ENCODE assay signal across 15 cellular contexts in genomic region chr3:178169421-178169820, GRCh38.
DNase-seq lines count a peak whose midpoint lies in the region; ATAC-seq, FAIRE-seq and TF ChIP-seq lines count a peak whose summit lies in the region.
"Had no signal": no experiment of that assay in that cellular context is flagged by ENCODE, and none has a peak within 500 bp of the region (broad histone marks: within the 10 kb centered on the region; RNA-seq: fewer than 3 reads in every experiment).

No MANE protein-coding gene starts in this region.

- no peaks in the 10 kb centered on the region for H3K4me1 Mint-ChIP-seq in CD14-positive monocyte
- H3K4me1 Mint-ChIP-seq in neural progenitor cell, result no peaks in the 10 kb centered on the region
- H3K4me1 Mint-ChIP-seq: IgD-negative memory B cell had no signal

- no TSS peak for BruUV-seq in K562 (replicated peaks; lab: Mats Ljungman, UMichigan)

- H3K4me2 ChIP-seq in K562 (ENCODE audit: insufficient read depth, low read length) (no peak overlapping the region), neural progenitor cell (no peak overlapping the region)
- H3K4me2 ChIP-seq: BLaER1 had no signal

- H3K36me3 Mint-ChIP-seq in CD14-positive monocyte (no peaks in the 10 kb centered on the region), neural progenitor cell (no peaks in the 10 kb centered on the region)
- H3K36me3 Mint-ChIP-seq: IgD-negative memory B cell had no signal

- H3K4me3 ChIP-seq in RWPE2 (ENCODE audit: severe bottlenecking) (no peak overlapping the region), K562 (no peak overlapping the region), fibroblast of the aortic adventitia (ENCODE audit: low read depth, low read length) (no peak overlapping the region), neural progenitor cell (no peak overlapping the region)
- H3K4me3 ChIP-seq: BLaER1 had no signal

- H4K20me1 ChIP-seq in K562 (replicated peaks; ENCODE audit: control insufficient read depth, insufficient read depth, low read length), result no peaks in the 10 kb centered on the region
- H4K20me1 ChIP-seq in neural progenitor cell (ENCODE audit: low read depth), result no peaks in the 10 kb centered on the region
- H4K20me1 ChIP-seq: BLaER1 had no signal

- H3K79me2 ChIP-seq in K562 (ENCODE audit: control insufficient read depth, insufficient read depth, low read length) (no peaks in the 10 kb centered on the region), neural progenitor cell (ENCODE audit: low read depth) (no peaks in the 10 kb centered on the region)

- no peak for TF ChIP-seq POLR2A in K562 (conservative IDR thresholded peaks at IDR 0.05)

- H3K27ac ChIP-seq in RWPE2 (ENCODE audit: poor library complexity, severe bottlenecking) (peak overlapping the region; percentile 81), K562 (ENCODE audit: extremely low read depth, low read depth, low read length) (no peak overlapping the region; the same call in 2 of the 3 replicates), neural progenitor cell (no peak overlapping the region)
- H3K27ac ChIP-seq: BLaER1 had no signal

- H3K9me3 Mint-ChIP-seq in CD14-positive monocyte, result peaks cover 0 to 3% (median 0%) of the 10 kb centered on the region in 7 donors
- H3K9me3 Mint-ChIP-seq in neural progenitor cell, result peaks cover 9% of the 10 kb centered on the region
- H3K9me3 Mint-ChIP-seq: CD4-positive, alpha-beta T cell; H9; IgD-negative memory B cell had no signal

- H3K9ac ChIP-seq in K562 (ENCODE audit: insufficient read depth in 1 of 2, low read depth in 2 of 2, low read length in 2 of 2), result no peak overlapping the region
- no peak overlapping the region for H3K9ac ChIP-seq in neural progenitor cell
- H3K9ac ChIP-seq: BLaER1 had no signal

- H3K36me3 ChIP-seq in RWPE2 (ENCODE audit: low read depth), result no peaks in the 10 kb centered on the region
- H3K36me3 ChIP-seq in K562 (ENCODE audit: control insufficient read depth, insufficient read depth, low read length), result no peaks in the 10 kb centered on the region
- H3K36me3 ChIP-seq in neural progenitor cell, result no peaks in the 10 kb centered on the region
- H3K36me3 ChIP-seq: BLaER1 had no signal

- no peaks in the 10 kb centered on the region for H3F3A ChIP-seq in neural progenitor cell (ENCODE audit: low read depth)

- no peak for ATAC-seq in RWPE2 (ENCODE audit: low read depth)
- no peak for ATAC-seq in K562

- H3K27me3 Mint-ChIP-seq in CD14-positive monocyte (ENCODE audit: low read depth in 3 of 3), result peaks cover 0 to 1% (median 0%) of the 10 kb centered on the region in 3 donors
- no peaks in the 10 kb centered on the region for H3K27me3 Mint-ChIP-seq in neural progenitor cell (ENCODE audit: insufficient read depth, low read depth)
- H3K27me3 Mint-ChIP-seq: CD4-positive, alpha-beta T cell; IgD-negative memory B cell had no signal

- no peak overlapping the region for H3K27ac Mint-ChIP-seq in CD14-positive monocyte
- H3K27ac Mint-ChIP-seq in neural progenitor cell, result no peak overlapping the region
- H3K27ac Mint-ChIP-seq: CD4-positive, alpha-beta T cell; H9; IgD-negative memory B cell had no signal

- no peak overlapping the region for H3K4me3 Mint-ChIP-seq in CD14-positive monocyte
- H3K4me3 Mint-ChIP-seq in neural progenitor cell, result no peak overlapping the region
- H3K4me3 Mint-ChIP-seq: CD4-positive, alpha-beta T cell; H9; IgD-negative memory B cell had no signal

- H3K9me1 ChIP-seq in K562 (ENCODE audit: control insufficient read depth, insufficient read depth, low read length), result no peaks in the 10 kb centered on the region

- H3K4me1 ChIP-seq in RWPE2 (ENCODE audit: insufficient read depth, poor library complexity, severe bottlenecking) (peaks cover 17% of the 10 kb centered on the region), K562 (replicated peaks in 1 of 2; ENCODE audit: control insufficient read depth in 2 of 2, insufficient read depth in 2 of 2, low read length in 2 of 2) (peaks cover 0 to 9% of the 10 kb centered on the region in 2 experiments; a peak in 3 of 5 replicates), neural progenitor cell (no peaks in the 10 kb centered on the region)

- no peak for TF ChIP-seq RAD21 in K562 (CRISPR knock-in tag; conservative IDR thresholded peaks at IDR 0.05 in 1 of 2, IDR thresholded peaks at IDR 0.05 in 1 of 2)

- WGBS in K562 (ENCODE audit: insufficient coverage, low coverage, missing lambda C conversion rate), result 32% methylated on average over 2 of the region's 2 CpGs

- FAIRE-seq in K562 (lab: Jason Lieb, UNC), result no peak
- FAIRE-seq: GM18507 had no signal

- no peak for TF ChIP-seq CTCF in RWPE2 (IDR thresholded peaks at IDR 0.05; ENCODE audit: poor library complexity, severe bottlenecking)
- TF ChIP-seq CTCF in K562 (IDR thresholded peaks at IDR 0.05 in 2 of 3, conservative IDR thresholded peaks at IDR 0.05 in 1 of 3; ENCODE audit: insufficient read depth in 2 of 3, low read depth in 1 of 3, low read length in 3 of 3), result no peak
- TF ChIP-seq CTCF in fibroblast of the aortic adventitia (IDR thresholded peaks at IDR 0.05; ENCODE audit: insufficient read depth, low read length), result no peak
- no peak for TF ChIP-seq CTCF in CD14-positive monocyte (IDR thresholded peaks at IDR 0.05)
- TF ChIP-seq CTCF in neural progenitor cell (IDR thresholded peaks at IDR 0.05), result no peak

- DNase-seq in RWPE2 (ENCODE audit: low spot score) (no peak), K562 (ENCODE audit: extremely low read depth in 1 of 4, low spot score in 3 of 4) (no peak), fibroblast of the aortic adventitia (ENCODE audit: low read depth) (peak; percentile 19), CD14-positive monocyte (ENCODE audit: low spot score) (no peak), neural progenitor cell (ENCODE audit: low spot score) (no peak)
- no peak for DNase-seq in stimulated activated CD4-positive, alpha-beta T cell treated with anti-CD3 and anti-CD28 coated beads, Interleukin-15, amount 100 ng/mL, for 24 hours
- DNase-seq: AML-193; Calu3; CD4-positive, alpha-beta T cell; DMS 273 treated with DMSO at 0.1 percent for 48 hours; GOT3; H9 had no signal

- H3K9me3 ChIP-seq in RWPE2 (ENCODE audit: severe bottlenecking) (no peaks in the 10 kb centered on the region), K562 (replicated peaks; ENCODE audit: control insufficient read depth, insufficient read depth, low read depth, low read length) (no peaks in the 10 kb centered on the region), neural progenitor cell (ENCODE audit: low read depth) (no peaks in the 10 kb centered on the region)
- H3K9me3 ChIP-seq: BLaER1 had no signal

- in situ Hi-C loops in K562 (cut with MboI), result no loop called here

- intact Hi-C loops in K562 (cut with micrococcal nuclease), result no loop called here
- intact Hi-C loops in CD14-positive monocyte (cut with micrococcal nuclease), result no loop called here

- CTCF ChIA-PET in K562 (lab: Yijun Ruan, JAX; ENCODE audit: low intra/inter-chr PET ratio), result no interaction called here

- H3K27me3 ChIP-seq in RWPE2 (ENCODE audit: insufficient read depth, poor library complexity, severe bottlenecking) (no peaks in the 10 kb centered on the region), K562 (ENCODE audit: control insufficient read depth in 2 of 2, insufficient read depth in 2 of 2, low read length in 2 of 2) (no peaks in the 10 kb centered on the region), neural progenitor cell (no peaks in the 10 kb centered on the region)
- H3K27me3 ChIP-seq: BLaER1 had no signal

- POLR2A ChIA-PET in K562 (lab: Yijun Ruan, JAX), result interaction anchor here (1.6 kb wide), 1 partner anchor 23 kb away, joined by 6 read pairs; no protein-coding TSS in a partner anchor

- no peak for TF ChIP-seq EP300 in K562 (IDR thresholded peaks at IDR 0.05; ENCODE audit: low read length)

- no peak overlapping the region for H2AFZ ChIP-seq in K562 (ENCODE audit: low read depth, low read length)
- H2AFZ ChIP-seq in neural progenitor cell (replicated peaks), result no peak overlapping the region

TF ChIP-seq in K562, 482 proteins besides CTCF, POLR2A, EP300 and RAD21:
- peak; percentile 21; the same call in 1 of the 2 replicates for TF ChIP-seq TEAD4 (IDR thresholded peaks at IDR 0.05; ENCODE audit: low read length)
- no peak for TF ChIP-seq TEAD4 (CRISPR knock-in tag; IDR thresholded peaks at IDR 0.05; ENCODE audit: borderline replicate concordance)
- no peak for TF ChIP-seq CEBPG (CRISPR knock-in tag; IDR thresholded peaks at IDR 0.05)
- TF ChIP-seq CEBPG (tag; conservative IDR thresholded peaks at IDR 0.05 in 1 of 2, IDR thresholded peaks at IDR 0.05 in 1 of 2), result 0 out of 4 replicates have a peak, but pooled peaks of 1 of the 2 experiments have one; percentile 16
- TF ChIP-seq, protein P1, sequence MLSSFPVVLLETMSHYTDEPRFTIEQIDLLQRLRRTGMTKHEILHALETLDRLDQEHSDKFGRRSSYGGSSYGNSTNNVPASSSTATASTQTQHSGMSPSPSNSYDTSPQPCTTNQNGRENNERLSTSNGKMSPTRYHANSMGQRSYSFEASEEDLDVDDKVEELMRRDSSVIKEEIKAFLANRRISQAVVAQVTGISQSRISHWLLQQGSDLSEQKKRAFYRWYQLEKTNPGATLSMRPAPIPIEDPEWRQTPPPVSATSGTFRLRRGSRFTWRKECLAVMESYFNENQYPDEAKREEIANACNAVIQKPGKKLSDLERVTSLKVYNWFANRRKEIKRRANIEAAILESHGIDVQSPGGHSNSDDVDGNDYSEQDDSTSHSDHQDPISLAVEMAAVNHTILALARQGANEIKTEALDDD (IDR thresholded peaks at IDR 0.05), result peak; percentile 92
- no peak for TF ChIP-seq KLF13 (tag; IDR thresholded peaks at IDR 0.05; ENCODE audit: borderline replicate concordance, low read depth)
